In the genomic region with DNA sequence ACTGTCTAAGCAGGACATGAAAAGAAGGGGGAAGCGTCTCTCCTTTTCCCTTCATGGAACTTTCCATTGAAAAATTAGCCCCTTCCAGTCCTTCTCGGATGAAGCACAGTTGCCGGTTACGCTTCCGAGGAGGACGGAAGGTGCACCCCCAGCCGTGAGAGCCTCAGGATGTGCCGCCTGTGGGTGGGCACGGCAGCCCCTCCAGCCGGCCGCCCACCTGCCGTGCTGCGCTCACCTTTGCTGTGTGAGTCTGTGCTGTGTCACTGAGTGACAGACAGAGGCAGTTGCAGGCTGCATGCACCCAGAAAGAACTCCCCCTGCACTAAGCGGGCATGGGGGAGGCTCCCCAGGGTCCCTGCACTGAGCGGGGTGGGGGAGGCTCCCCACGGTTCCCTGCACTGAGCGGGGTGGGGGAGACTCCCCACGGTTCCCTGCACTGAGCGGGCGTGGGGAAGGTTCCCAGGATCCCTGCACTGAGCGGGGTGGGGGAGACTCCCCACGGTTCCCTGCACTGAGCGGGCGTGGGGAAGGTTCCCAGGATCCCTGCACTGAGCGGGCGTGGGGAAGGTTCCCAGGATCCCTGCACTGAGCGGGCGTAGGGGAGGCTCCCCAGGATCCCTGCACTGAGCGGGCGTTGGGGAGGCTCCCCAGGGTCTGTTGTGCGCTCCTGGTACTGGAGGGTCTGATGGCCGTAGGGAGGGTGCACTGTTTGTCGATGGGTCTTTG, we compare ENCODE assay signal across 17 cellular contexts.
DNase-seq lines count a peak whose midpoint lies in the region; ATAC-seq and TF ChIP-seq lines count a peak whose summit lies in the region.
"Had no signal": no experiment of that assay in that cellular context is flagged by ENCODE, and none has a peak within 500 bp of the region (broad histone marks: within the 10 kb centered on the region; RNA-seq: fewer than 3 reads in every experiment).

No MANE protein-coding gene starts in this region.

- no peak overlapping the region for H3K27ac ChIP-seq in CD8-positive, alpha-beta T cell (ENCODE audit: low read depth, low read length)
- H3K27ac ChIP-seq: 22Rv1, heart left ventricle, left lung, tibial nerve had no signal

- no peaks in the 10 kb centered on the region for H3K9me3 Mint-ChIP-seq in activated CD4-positive, alpha-beta T cell treated with anti-CD3 and anti-CD28 coated beads for 36 hours (ENCODE audit: low read depth)
- H3K9me3 Mint-ChIP-seq in CD8-positive, alpha-beta T cell: no peaks in the 10 kb centered on the region
- H3K9me3 Mint-ChIP-seq in WTC11: no peaks in the 10 kb centered on the region
- no peaks in the 10 kb centered on the region for H3K9me3 Mint-ChIP-seq in nephron progenitor cell

- H3K36me3 Mint-ChIP-seq in activated CD4-positive, alpha-beta T cell treated with anti-CD3 and anti-CD28 coated beads for 36 hours (ENCODE audit: low read depth): peaks cover 14% of the 10 kb centered on the region
- peaks cover 48% of the 10 kb centered on the region for H3K36me3 Mint-ChIP-seq in CD8-positive, alpha-beta T cell
- H3K36me3 Mint-ChIP-seq in WTC11 (peaks cover 43% of the 10 kb centered on the region), nephron progenitor cell (ENCODE audit: low read depth) (peaks cover 47% of the 10 kb centered on the region)

- no peak for DNase-seq in activated CD4-positive, alpha-beta T cell treated with anti-CD3 and anti-CD28 coated beads for 36 hours
- no peak for DNase-seq in activated CD4-positive, alpha-beta T cell treated with anti-CD3 and anti-CD28 coated beads, Interleukin-2, amount 50 U/mL, for 48 hours
- DNase-seq in CD8-positive, alpha-beta T cell: no peak
- no peak for DNase-seq in WTC11 (ENCODE audit: low spot score)
- DNase-seq in nephron progenitor cell: no peak
- no peak for DNase-seq in HK-2 (ENCODE audit: unreplicated experiment)
- no peak for DNase-seq in middle frontal gyrus (ENCODE audit: extremely low spot score, low spot score)
- DNase-seq: NCI-H1436 treated with DMSO at 0.1 percent for 48 hours, NCI-H2171 treated with DMSO at 0.1 percent for 48 hours, retina, SIG-M5 had no signal

- POLR2A ChIA-PET in activated CD4-positive, alpha-beta T cell treated with anti-CD3 and anti-CD28 coated beads for 36 hours (lab: Charles Lee): no interaction called here
- POLR2A ChIA-PET in CD8-positive, alpha-beta T cell (lab: Charles Lee): no interaction called here
- POLR2A ChIA-PET in WTC11 (lab: Charles Lee): no interaction called here

- intact Hi-C loops in activated CD4-positive, alpha-beta T cell treated with anti-CD3 and anti-CD28 coated beads for 36 hours (cut with DNase I, micrococcal nuclease): loop anchor here in 1 of 2 experiments (1.0 kb wide), 1 partner anchor 109 kb away; no protein-coding TSS in a partner anchor
- intact Hi-C loops in CD8-positive, alpha-beta T cell (cut with DNase I, micrococcal nuclease): no loop called here

- H3K4me1 Mint-ChIP-seq in activated CD4-positive, alpha-beta T cell treated with anti-CD3 and anti-CD28 coated beads for 36 hours: peaks cover 16% of the 10 kb centered on the region
- peaks cover 5% of the 10 kb centered on the region for H3K4me1 Mint-ChIP-seq in CD8-positive, alpha-beta T cell (ENCODE audit: low read depth)
- H3K4me1 Mint-ChIP-seq in WTC11 (peaks cover 44% of the 10 kb centered on the region), nephron progenitor cell (peaks cover 29% of the 10 kb centered on the region)

- no peak for TF ChIP-seq CTCF in CD8-positive, alpha-beta T cell (IDR thresholded peaks at IDR 0.05)
- TF ChIP-seq CTCF in WTC11 (IDR thresholded peaks at IDR 0.05) (no peak), nephron progenitor cell (IDR thresholded peaks at IDR 0.05) (no peak)

- H3K4me1 ChIP-seq in CD8-positive, alpha-beta T cell (ENCODE audit: insufficient read depth, low read length): no peaks in the 10 kb centered on the region
- H3K4me1 ChIP-seq: HAP-1, left lung, tibial nerve had no signal

- ATAC-seq in activated CD4-positive, alpha-beta T cell treated with anti-CD3 and anti-CD28 coated beads for 36 hours: no peak
- ATAC-seq in CD8-positive, alpha-beta T cell: no peak
- ATAC-seq in WTC11 (no peak), GM19023 (IDR thresholded peaks at IDR 0.05; ENCODE audit: unreplicated experiment) (no peak)
- ATAC-seq: heart left ventricle, left lung had no signal

- peak overlapping the region; percentile 43 for H3K4me3 Mint-ChIP-seq in activated CD4-positive, alpha-beta T cell treated with anti-CD3 and anti-CD28 coated beads for 36 hours
- no peak overlapping the region for H3K4me3 Mint-ChIP-seq in CD8-positive, alpha-beta T cell
- H3K4me3 Mint-ChIP-seq in WTC11 (no peak overlapping the region), nephron progenitor cell (no peak overlapping the region)

- no peaks in the 10 kb centered on the region for H3K9me3 ChIP-seq in CD8-positive, alpha-beta T cell (ENCODE audit: low read length)
- H3K9me3 ChIP-seq: HAP-1, heart left ventricle, left lung, tibial nerve had no signal

- peak overlapping the region; percentile 90 for H3K27ac Mint-ChIP-seq in activated CD4-positive, alpha-beta T cell treated with anti-CD3 and anti-CD28 coated beads for 36 hours
- H3K27ac Mint-ChIP-seq in CD8-positive, alpha-beta T cell: peak overlapping the region; percentile 83
- H3K27ac Mint-ChIP-seq in WTC11 (peak overlapping the region; percentile 85), nephron progenitor cell (peak overlapping the region; percentile 90)

- peaks cover 3% of the 10 kb centered on the region for H3K36me3 ChIP-seq in CD8-positive, alpha-beta T cell (ENCODE audit: insufficient read depth, low read length)
- H3K36me3 ChIP-seq: HAP-1 had no signal

- CTCF ChIA-PET in activated CD4-positive, alpha-beta T cell treated with anti-CD3 and anti-CD28 coated beads for 36 hours (lab: Charles Lee): interaction anchor here (1.1 kb wide), 1 partner anchor 22 kb away, joined by 4 read pairs; no protein-coding TSS in a partner anchor
- CTCF ChIA-PET in CD8-positive, alpha-beta T cell (lab: Charles Lee): no interaction called here
- CTCF ChIA-PET in WTC11 (lab: Charles Lee): interaction anchor here (1.0 kb wide), 1 partner anchor 13 kb away, joined by 3 read pairs; no protein-coding TSS in a partner anchor

- H3K27me3 Mint-ChIP-seq in activated CD4-positive, alpha-beta T cell treated with anti-CD3 and anti-CD28 coated beads for 36 hours: no peaks in the 10 kb centered on the region
- no peaks in the 10 kb centered on the region for H3K27me3 Mint-ChIP-seq in CD8-positive, alpha-beta T cell (ENCODE audit: low read depth)
- no peaks in the 10 kb centered on the region for H3K27me3 Mint-ChIP-seq in WTC11 (ENCODE audit: low read depth)
- peaks cover 3% of the 10 kb centered on the region for H3K27me3 Mint-ChIP-seq in nephron progenitor cell (ENCODE audit: low read depth, poor library complexity)

- H3K27me3 ChIP-seq in CD8-positive, alpha-beta T cell (ENCODE audit: insufficient read depth, low read length): no peaks in the 10 kb centered on the region
- H3K27me3 ChIP-seq: heart left ventricle, left lung, tibial nerve had no signal

- H3K4me3 ChIP-seq in CD8-positive, alpha-beta T cell (ENCODE audit: low read depth, low read length): no peak overlapping the region
- H3K4me3 ChIP-seq: HAP-1, heart left ventricle, left lung, tibial nerve had no signal

TF ChIP-seq in WTC11, 78 proteins besides CTCF, POLR2A, EP300 and RAD21 (continues in another document):
- TF ChIP-seq EMX1 (CRISPR knock-in tag; IDR thresholded peaks at IDR 0.05) (no peak), AR (CRISPR knock-in tag; IDR thresholded peaks at IDR 0.05) (no peak)
- TF ChIP-seq, protein P1, sequence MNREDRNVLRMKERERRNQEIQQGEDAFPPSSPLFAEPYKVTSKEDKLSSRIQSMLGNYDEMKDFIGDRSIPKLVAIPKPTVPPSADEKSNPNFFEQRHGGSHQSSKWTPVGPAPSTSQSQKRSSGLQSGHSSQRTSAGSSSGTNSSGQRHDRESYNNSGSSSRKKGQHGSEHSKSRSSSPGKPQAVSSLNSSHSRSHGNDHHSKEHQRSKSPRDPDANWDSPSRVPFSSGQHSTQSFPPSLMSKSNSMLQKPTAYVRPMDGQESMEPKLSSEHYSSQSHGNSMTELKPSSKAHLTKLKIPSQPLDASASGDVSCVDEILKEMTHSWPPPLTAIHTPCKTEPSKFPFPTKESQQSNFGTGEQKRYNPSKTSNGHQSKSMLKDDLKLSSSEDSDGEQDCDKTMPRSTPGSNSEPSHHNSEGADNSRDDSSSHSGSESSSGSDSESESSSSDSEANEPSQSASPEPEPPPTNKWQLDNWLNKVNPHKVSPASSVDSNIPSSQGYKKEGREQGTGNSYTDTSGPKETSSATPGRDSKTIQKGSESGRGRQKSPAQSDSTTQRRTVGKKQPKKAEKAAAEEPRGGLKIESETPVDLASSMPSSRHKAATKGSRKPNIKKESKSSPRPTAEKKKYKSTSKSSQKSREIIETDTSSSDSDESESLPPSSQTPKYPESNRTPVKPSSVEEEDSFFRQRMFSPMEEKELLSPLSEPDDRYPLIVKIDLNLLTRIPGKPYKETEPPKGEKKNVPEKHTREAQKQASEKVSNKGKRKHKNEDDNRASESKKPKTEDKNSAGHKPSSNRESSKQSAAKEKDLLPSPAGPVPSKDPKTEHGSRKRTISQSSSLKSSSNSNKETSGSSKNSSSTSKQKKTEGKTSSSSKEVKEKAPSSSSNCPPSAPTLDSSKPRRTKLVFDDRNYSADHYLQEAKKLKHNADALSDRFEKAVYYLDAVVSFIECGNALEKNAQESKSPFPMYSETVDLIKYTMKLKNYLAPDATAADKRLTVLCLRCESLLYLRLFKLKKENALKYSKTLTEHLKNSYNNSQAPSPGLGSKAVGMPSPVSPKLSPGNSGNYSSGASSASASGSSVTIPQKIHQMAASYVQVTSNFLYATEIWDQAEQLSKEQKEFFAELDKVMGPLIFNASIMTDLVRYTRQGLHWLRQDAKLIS (CRISPR knock-in tag; IDR thresholded peaks at IDR 0.05; ENCODE audit: borderline replicate concordance): no peak
